Comparison of ENCODE assay signal across 11 cellular contexts in the genomic region with DNA sequence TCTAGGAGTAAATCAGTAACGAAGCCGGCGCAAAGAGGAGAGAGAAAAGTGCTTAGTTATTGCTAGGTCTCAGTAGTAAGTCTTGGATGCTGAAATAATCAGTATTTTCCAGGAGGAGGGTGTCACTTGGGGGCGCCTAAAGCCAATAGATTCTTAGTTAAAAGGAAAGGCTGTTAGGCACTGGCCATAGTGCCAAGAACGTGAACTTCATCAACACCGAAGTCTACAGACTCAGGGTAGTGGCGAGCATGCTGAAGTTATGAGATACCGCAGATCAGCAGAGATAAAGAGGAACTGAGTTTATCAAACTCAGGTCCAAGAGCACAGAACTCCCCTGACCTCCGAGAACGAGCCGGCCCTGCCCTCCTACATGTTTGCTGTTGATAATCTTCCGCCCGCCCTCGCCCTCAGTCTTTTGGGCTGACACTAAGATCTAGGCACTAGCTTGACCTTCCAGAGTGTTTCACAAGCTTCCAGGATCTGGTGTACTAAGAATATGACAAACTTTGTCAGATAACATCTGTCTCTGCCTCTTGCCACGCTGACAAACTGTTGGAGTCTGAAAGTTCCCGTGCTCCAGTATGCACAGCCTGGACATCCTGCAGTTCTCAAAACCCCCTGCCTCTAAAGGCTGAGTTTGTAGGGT. TPM values are rescaled to one million over a fixed set of nuclear protein-coding genes. Genes with fewer than 3 reads are reported as not detected.
DNase-seq lines count a peak whose midpoint lies in the region; ATAC-seq and TF ChIP-seq lines count a peak whose summit lies in the region.
"Had no signal": no experiment of that assay in that cellular context is flagged by ENCODE, and none has a peak within 500 bp of the region (broad histone marks: within the 10 kb centered on the region; RNA-seq: fewer than 3 reads in every experiment).

No MANE protein-coding gene starts in this region.

- H3K9me3 ChIP-seq in lung (ENCODE audit: control insufficient read depth in 2 of 2, insufficient read depth in 1 of 2, low read length in 1 of 2), result no peaks in the 10 kb centered on the region

- in situ Hi-C loops in G401 (cut with HindIII; ENCODE audit: low sequenced_read_pairs), result no loop called here

- ATAC-seq in lung (ENCODE audit: insufficient read depth, low FRiP score), result peak; percentile 5
- no peak for ATAC-seq in HG02571 (IDR thresholded peaks at IDR 0.05; ENCODE audit: unreplicated experiment)
- no peak for ATAC-seq in stimulated activated naive CD8-positive, alpha-beta T cell treated with anti-CD3 and anti-CD28 coated beads, Interleukin-15, amount 100 ng/mL, for 72 hours

- peak; percentile 33 for DNase-seq in G401 (ENCODE audit: low spot score)
- DNase-seq in NOMO-1 (lab: John Stamatoyannopoulos, UW; ENCODE audit: unreplicated experiment in 2 of 2), result peak; percentile 4 to 44
- DNase-seq in fibroblast of mammary gland (ENCODE audit: low read depth), result peak; percentile 48
- DNase-seq in lung (ENCODE audit: low spot score), result no peak
- DNase-seq in T-helper 1 cell, result no peak
- no peak for DNase-seq in AG08396 (ENCODE audit: low spot score)
- DNase-seq in stimulated activated naive CD8-positive, alpha-beta T cell treated with anti-CD3 and anti-CD28 coated beads, Interleukin-15, amount 100 ng/mL, for 72 hours, result no peak
- DNase-seq: CD4-positive, alpha-beta T cell had no signal

- H3K4me3 ChIP-seq in fibroblast of mammary gland (ENCODE audit: control insufficient read depth, low read depth, low read length) (no peak overlapping the region), lung (no peak overlapping the region)
- H3K4me3 ChIP-seq: skin epidermis had no signal

- H3K27me3 ChIP-seq in lung (ENCODE audit: control insufficient read depth, insufficient read depth), result no peaks in the 10 kb centered on the region

- WGBS in lung, 2 donors, result 59 to 75% methylated on average over 16 of the region's 16 CpGs

- H3K9me3 Mint-ChIP-seq in stimulated activated naive CD8-positive, alpha-beta T cell treated with anti-CD3 and anti-CD28 coated beads, Interleukin-15, amount 100 ng/mL, for 72 hours, result no peaks in the 10 kb centered on the region
- H3K9me3 Mint-ChIP-seq: CD4-positive, alpha-beta T cell had no signal

- H3K27me3 Mint-ChIP-seq in stimulated activated naive CD8-positive, alpha-beta T cell treated with anti-CD3 and anti-CD28 coated beads, Interleukin-15, amount 100 ng/mL, for 72 hours, result peaks cover 28% of the 10 kb centered on the region

- H3K4me3 Mint-ChIP-seq in stimulated activated naive CD8-positive, alpha-beta T cell treated with anti-CD3 and anti-CD28 coated beads, Interleukin-15, amount 100 ng/mL, for 72 hours, result no peak overlapping the region
- H3K4me3 Mint-ChIP-seq: CD4-positive, alpha-beta T cell had no signal

- peak overlapping the region in 1 of 2 donors; percentile 16 for H3K27ac ChIP-seq in lung (ENCODE audit: low read depth in 1 of 2, low read length in 1 of 2)
- H3K27ac ChIP-seq: epithelial cell of prostate, skin epidermis had no signal

- H3K36me3 ChIP-seq in lung (ENCODE audit: control insufficient read depth in 2 of 2, insufficient read depth in 2 of 2, low read length in 2 of 2), result no peaks in the 10 kb centered on the region

- TF ChIP-seq CTCF in fibroblast of mammary gland (conservative IDR thresholded peaks at IDR 0.05; ENCODE audit: control insufficient read depth, insufficient read depth, low read depth, low read length), result peak; percentile 10
- no peak for TF ChIP-seq CTCF in lung (IDR thresholded peaks at IDR 0.05; ENCODE audit: control extremely low read depth, extremely low read depth)

- H3K4me1 Mint-ChIP-seq in stimulated activated naive CD8-positive, alpha-beta T cell treated with anti-CD3 and anti-CD28 coated beads, Interleukin-15, amount 100 ng/mL, for 72 hours, result peaks cover under 1% of the 10 kb centered on the region

- peaks cover 0 to 2% of the 10 kb centered on the region in 2 donors for H3K4me1 ChIP-seq in lung (ENCODE audit: control insufficient read depth in 2 of 2, insufficient read depth in 2 of 2, low read length in 2 of 2)

- no peak overlapping the region for H3K27ac Mint-ChIP-seq in stimulated activated naive CD8-positive, alpha-beta T cell treated with anti-CD3 and anti-CD28 coated beads, Interleukin-15, amount 100 ng/mL, for 72 hours
- H3K27ac Mint-ChIP-seq: CD4-positive, alpha-beta T cell had no signal

RNA-seq across cellular contexts. Expression of gene CYB5A, which starts 49.2 kb away (rescaled TPM):
- not detected in 2 replicates for total RNA-seq in G401 (2014; rRNA removed; shearing (Covaris generic))
- 100 to 1,000 TPM; 516 to 527 TPM for total RNA-seq in lung
- polyA plus RNA-seq in lung, result 100 to 1,000 TPM; 408 to 853 TPM

Comparison
In these comparisons a context has a peak if more than half of its experiments do, and no peak if none do; other contexts are left out.
1. DNase-seq: peak in G401 (single experiment), NOMO-1 (2 of 2) and fibroblast of mammary gland (single experiment); none in lung (single experiment), T-helper 1 cell (0 of 5), AG08396 (single experiment) and stimulated activated naive CD8-positive, alpha-beta T cell treated with anti-CD3 and anti-CD28 coated beads, Interleukin-15, amount 100 ng/mL, for 72 hours (0 of 2).
2. RNA of gene CYB5A, which starts 49.2 kb away (total RNA-seq): 516 to 527 TPM in lung; not detected in G401; every median in the first group is over 100 times any median in the second.